15 cellular contexts compared by ENCODE assay signal in the genomic region with DNA sequence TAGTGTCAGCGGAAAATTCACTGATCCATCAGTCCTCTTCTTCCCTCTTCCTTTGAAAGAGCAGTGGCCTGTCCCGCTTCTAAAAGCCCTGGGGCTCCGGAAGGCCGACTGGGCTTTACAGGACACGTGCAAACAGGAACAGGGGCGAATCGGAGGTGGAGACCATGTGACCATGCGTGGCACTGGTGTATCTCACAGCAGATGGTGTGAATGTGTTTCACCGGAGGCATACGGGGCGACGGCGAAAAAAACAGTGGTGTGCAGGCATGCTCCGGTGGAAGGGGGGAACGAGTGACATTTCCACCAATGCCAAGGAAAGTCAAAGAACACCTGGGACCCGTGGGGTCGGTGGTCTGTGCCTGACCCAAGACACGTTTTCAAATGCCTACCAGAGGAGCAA. TPM values are rescaled to one million over a fixed set of nuclear protein-coding genes. Genes with fewer than 3 reads are reported as not detected.
"Had no signal": no experiment of that assay in that cellular context is flagged by ENCODE, and none has a peak within 500 bp of the region (broad histone marks: within the 10 kb centered on the region; RNA-seq: fewer than 3 reads in every experiment).

No MANE protein-coding gene starts in this region.

RNA-seq across cellular contexts. Expression of a gene that starts 8.4 kb away (rescaled TPM):
- total RNA-seq: activated B cell treated with CpG ODN at 0.5 μM for 24 hours; activated CD4-positive, alpha-beta memory T cell treated with anti-CD3 and anti-CD28 coated beads for 36 hours; activated CD4-positive, alpha-beta T cell treated with anti-CD3 and anti-CD28 coated beads, Interleukin-2, amount 10 ng/mL, durations not matched to agents 24 days and 14 days; activated CD8-positive, alpha-beta memory T cell treated with anti-CD3 and anti-CD28 coated beads for 36 hours; activated CD8-positive, alpha-beta T cell treated with anti-CD3 and anti-CD28 coated beads for 36 hours; activated naive CD4-positive, alpha-beta T cell treated with anti-CD3 and anti-CD28 coated beads for 36 hours; activated naive CD8-positive, alpha-beta T cell treated with anti-CD3 and anti-CD28 coated beads, Interleukin-2, amount 10 ng/mL, durations not matched to agents 7 days and 5 days; activated T-cell treated with anti-CD3 and anti-CD28 coated beads, Interleukin-2, amount 50 U/mL, for 4 hours; activated T-cell treated with anti-CD3 and anti-CD28 coated beads, Interleukin-2, amount 50 U/mL, for 72 hours; activated T-helper 1 cell treated with anti-CD3 and anti-CD28 coated beads, Interleukin-12 subunit alpha, Interleukin-12 subunit beta, Interleukin-2, Interleukin-4 antibody, amounts not matched to agents 30 ng/mL and 10 ng/mL and 1 ng/mL, durations not matched to agents 14 hours and 24 hours and 36 hours; activated T-helper 17 cell treated with anti-CD3 and anti-CD28 coated beads, Interleukin-2, amount 50 U/mL, for 72 hours; astrocyte; body of pancreas; breast epithelium had no signal
- polyA plus RNA-seq: adipose tissue had no signal
